ENCODE assay signal across 20 cellular contexts in the genomic region with DNA sequence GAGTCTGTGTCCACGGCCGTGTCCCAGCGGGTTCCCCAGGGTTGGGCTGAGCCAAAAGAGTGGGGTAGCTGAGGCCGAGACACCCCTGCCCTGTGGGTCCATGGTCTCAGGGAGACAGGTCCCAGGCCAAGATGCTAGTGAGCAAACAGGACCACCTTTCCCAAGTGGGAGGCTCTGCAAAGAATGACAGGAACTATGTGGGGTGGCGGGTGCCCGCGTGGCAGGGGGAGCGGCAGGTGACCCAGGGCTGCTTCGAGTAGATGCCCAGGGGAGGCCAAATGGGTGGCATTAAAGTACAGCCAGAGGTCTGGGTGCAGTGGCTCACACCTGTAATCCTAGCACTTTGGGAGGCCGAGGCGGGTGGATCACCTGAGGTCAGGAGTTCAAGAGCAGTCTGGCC. TPM values are rescaled to one million over a fixed set of nuclear protein-coding genes. Genes with fewer than 3 reads are reported as not detected.
DNase-seq lines count a peak whose midpoint lies in the region; ATAC-seq and TF ChIP-seq lines count a peak whose summit lies in the region.
"Had no signal": no experiment of that assay in that cellular context is flagged by ENCODE, and none has a peak within 500 bp of the region (broad histone marks: within the 10 kb centered on the region; RNA-seq: fewer than 3 reads in every experiment).

No MANE protein-coding gene starts in this region.

- no peak for DNase-seq in activated T-cell treated with anti-CD3 and anti-CD28 coated beads, Interleukin-2, amount 50 U/mL, for 24 hours
- DNase-seq in activated T-cell treated with anti-CD3 and anti-CD28 coated beads for 4 hours (no peak), glutamatergic neuron (no peak), midbrain (lab: John Stamatoyannopoulos, UW) (no peak), heart right ventricle (no peak)
- no peak for DNase-seq in effector memory CD4-positive, alpha-beta T cell
- DNase-seq: CD4-positive, alpha-beta T cell; CD8-positive, alpha-beta memory T cell; DMS 273 treated with DMSO at 0.1 percent for 48 hours; DMS79; GDM1; HFFc6 had no signal

- intact Hi-C loops in dendritic cell treated with granulocyte-macrophage colony-stimulating factor and Interleukin-4, amounts not matched to agents 40 ng/mL and 50 ng/mL, for 4 days (cut with micrococcal nuclease) = loop anchor here (5.0 kb wide), 1 partner anchor 43 kb away; no protein-coding TSS in a partner anchor
- intact Hi-C loops in heart right ventricle (cut with DNase I) = no loop called here

- no peak overlapping the region for H3K4me3 Mint-ChIP-seq in activated T-cell treated with anti-CD3 and anti-CD28 coated beads, Interleukin-2, amount 50 U/mL, for 24 hours
- no peak overlapping the region for H3K4me3 Mint-ChIP-seq in dendritic cell treated with granulocyte-macrophage colony-stimulating factor and Interleukin-4, amounts not matched to agents 40 ng/mL and 50 ng/mL, for 4 days
- no peak overlapping the region for H3K4me3 Mint-ChIP-seq in glutamatergic neuron (ENCODE audit: unreplicated experiment)
- H3K4me3 Mint-ChIP-seq: B cell; CD14-positive monocyte; CD4-positive, alpha-beta T cell; GM23338; HFFc6 had no signal

- H3K27me3 Mint-ChIP-seq in activated T-cell treated with anti-CD3 and anti-CD28 coated beads, Interleukin-2, amount 50 U/mL, for 24 hours = no peaks in the 10 kb centered on the region
- no peaks in the 10 kb centered on the region for H3K27me3 Mint-ChIP-seq in dendritic cell treated with granulocyte-macrophage colony-stimulating factor and Interleukin-4, amounts not matched to agents 40 ng/mL and 50 ng/mL, for 4 days
- H3K27me3 Mint-ChIP-seq in glutamatergic neuron (ENCODE audit: unreplicated experiment) = peaks cover 6% of the 10 kb centered on the region
- H3K27me3 Mint-ChIP-seq: B cell; CD4-positive, alpha-beta T cell had no signal

- WGBS in heart right ventricle, 2 donors = 95 to 97% methylated on average over 11 of the region's 11 CpGs

- H3K36me3 Mint-ChIP-seq in activated T-cell treated with anti-CD3 and anti-CD28 coated beads, Interleukin-2, amount 50 U/mL, for 24 hours (ENCODE audit: low read depth) = no peaks in the 10 kb centered on the region
- peaks cover 100% of the 10 kb centered on the region for H3K36me3 Mint-ChIP-seq in dendritic cell treated with granulocyte-macrophage colony-stimulating factor and Interleukin-4, amounts not matched to agents 40 ng/mL and 50 ng/mL, for 4 days (ENCODE audit: low read depth)
- no peaks in the 10 kb centered on the region for H3K36me3 Mint-ChIP-seq in glutamatergic neuron (ENCODE audit: unreplicated experiment)

- H3K36me3 ChIP-seq in effector memory CD4-positive, alpha-beta T cell (ENCODE audit: control insufficient read depth, insufficient read depth, low read length) = no peaks in the 10 kb centered on the region
- peaks cover 0 to 76% (median 11%) of the 10 kb centered on the region in 9 donors for H3K36me3 ChIP-seq in heart right ventricle

- no peak for ATAC-seq in heart right ventricle
- ATAC-seq: GM12878, GM23338 had no signal

- H3K4me3 ChIP-seq in effector memory CD4-positive, alpha-beta T cell (ENCODE audit: insufficient read depth, low read depth, low read length, poor library complexity, severe bottlenecking) = no peak overlapping the region
- H3K4me3 ChIP-seq in heart right ventricle = no peak overlapping the region
- H3K4me3 ChIP-seq: BLaER1 treated with 17β-estradiol and CSF1 and Interleukin-3, amounts not matched to agents 10 nM and 100 nM; GM12878; GM23338; HAP-1 had no signal

- H3K9me3 Mint-ChIP-seq in activated T-cell treated with anti-CD3 and anti-CD28 coated beads, Interleukin-2, amount 50 U/mL, for 24 hours = no peaks in the 10 kb centered on the region
- no peaks in the 10 kb centered on the region for H3K9me3 Mint-ChIP-seq in dendritic cell treated with granulocyte-macrophage colony-stimulating factor and Interleukin-4, amounts not matched to agents 40 ng/mL and 50 ng/mL, for 4 days
- peaks cover 4% of the 10 kb centered on the region for H3K9me3 Mint-ChIP-seq in glutamatergic neuron (ENCODE audit: unreplicated experiment)
- H3K9me3 Mint-ChIP-seq: CD4-positive, alpha-beta T cell; CD8-positive, alpha-beta memory T cell; GM23338; HFFc6 had no signal

- H3K27me3 ChIP-seq in effector memory CD4-positive, alpha-beta T cell (replicated peaks; ENCODE audit: control insufficient read depth, insufficient read depth, low read length, poor library complexity, severe bottlenecking) = no peaks in the 10 kb centered on the region
- no peaks in the 10 kb centered on the region for H3K27me3 ChIP-seq in heart right ventricle
- H3K27me3 ChIP-seq: BLaER1 treated with 17β-estradiol and CSF1 and Interleukin-3, amounts not matched to agents 10 nM and 100 nM had no signal

- no peak overlapping the region for H3K27ac ChIP-seq in effector memory CD4-positive, alpha-beta T cell (ENCODE audit: insufficient read depth, low read length, poor library complexity, severe bottlenecking)
- H3K27ac ChIP-seq in heart right ventricle = no peak overlapping the region
- H3K27ac ChIP-seq: 22Rv1 had no signal

- H3K4me1 Mint-ChIP-seq in activated T-cell treated with anti-CD3 and anti-CD28 coated beads, Interleukin-2, amount 50 U/mL, for 24 hours (ENCODE audit: low read depth) = peaks cover 8% of the 10 kb centered on the region
- peaks cover 55% of the 10 kb centered on the region for H3K4me1 Mint-ChIP-seq in dendritic cell treated with granulocyte-macrophage colony-stimulating factor and Interleukin-4, amounts not matched to agents 40 ng/mL and 50 ng/mL, for 4 days (ENCODE audit: low read depth)
- H3K4me1 Mint-ChIP-seq in glutamatergic neuron (ENCODE audit: low read depth, unreplicated experiment) = peaks cover 16% of the 10 kb centered on the region

- TF ChIP-seq CTCF in glutamatergic neuron (IDR thresholded peaks at IDR 0.05; ENCODE audit: partially characterized antibody, unreplicated experiment) = no peak
- no peak for TF ChIP-seq CTCF in heart right ventricle (IDR thresholded peaks at IDR 0.05)

- H3K4me1 ChIP-seq in effector memory CD4-positive, alpha-beta T cell (ENCODE audit: control insufficient read depth, insufficient read depth, low read length, poor library complexity, severe bottlenecking) = peaks cover 8% of the 10 kb centered on the region
- H3K4me1 ChIP-seq in heart right ventricle = peaks cover 3 to 14% (median 6%) of the 10 kb centered on the region in 9 donors

- H3K9me3 ChIP-seq in effector memory CD4-positive, alpha-beta T cell (ENCODE audit: control insufficient read depth, low read length) = no peaks in the 10 kb centered on the region
- H3K9me3 ChIP-seq in heart right ventricle = no peaks in the 10 kb centered on the region
- H3K9me3 ChIP-seq: BLaER1 treated with 17β-estradiol and CSF1 and Interleukin-3, amounts not matched to agents 10 nM and 100 nM; HAP-1 had no signal

- peak overlapping the region; percentile 33 for H3K27ac Mint-ChIP-seq in activated T-cell treated with anti-CD3 and anti-CD28 coated beads, Interleukin-2, amount 50 U/mL, for 24 hours
- peak overlapping the region; percentile 91 for H3K27ac Mint-ChIP-seq in dendritic cell treated with granulocyte-macrophage colony-stimulating factor and Interleukin-4, amounts not matched to agents 40 ng/mL and 50 ng/mL, for 4 days
- H3K27ac Mint-ChIP-seq in glutamatergic neuron (ENCODE audit: unreplicated experiment) = peak overlapping the region; percentile 33
- H3K27ac Mint-ChIP-seq: B cell; CD4-positive, alpha-beta T cell; HFFc6 had no signal

RNA-seq across cellular contexts. Expression of a gene that starts 18.2 kb away (rescaled TPM):
- total RNA-seq in glutamatergic neuron (ENCODE audit: unreplicated experiment) = 324 TPM
- 10 to 100 TPM in 4 of 10 donors, 1 to 10 TPM in 6; 7.0 to 37.5 (median 9.0) TPM for total RNA-seq in heart right ventricle
- polyA plus RNA-seq in heart right ventricle = 1 to 10 TPM; 8.6 to 10.0 TPM

RNA-seq across cellular contexts. Expression of a gene that starts 38.0 kb away (rescaled TPM):
- 0.15 TPM for total RNA-seq in glutamatergic neuron (ENCODE audit: unreplicated experiment)
- total RNA-seq in heart right ventricle = under 1 TPM in 6 of 10 donors, not detected in 4; 0.04 to 0.11 (median 0.07) TPM
- polyA plus RNA-seq in heart right ventricle = under 1 TPM; 0.04 to 0.07 TPM

Comparison
In these comparisons a context has a peak if more than half of its experiments do, and no peak if none do; other contexts are left out.
1. H3K27ac Mint-ChIP-seq: peak in every context shown above with its lines; median percentile 91 in dendritic cell treated with granulocyte-macrophage colony-stimulating factor and Interleukin-4, amounts not matched to agents 40 ng/mL and 50 ng/mL, for 4 days; 33 in activated T-cell treated with anti-CD3 and anti-CD28 coated beads, Interleukin-2, amount 50 U/mL, for 24 hours; 33 in glutamatergic neuron.